In genomic region chr15:65182538-65182937, GRCh38 we compare ENCODE assay signal across 9 cellular contexts. TPM values are rescaled to one million over a fixed set of nuclear protein-coding genes. Genes with fewer than 3 reads are reported as not detected.
DNase-seq lines count a peak whose midpoint lies in the region; ATAC-seq and TF ChIP-seq lines count a peak whose summit lies in the region.
"Had no signal": no experiment of that assay in that cellular context is flagged by ENCODE, and none has a peak within 500 bp of the region (broad histone marks: within the 10 kb centered on the region; RNA-seq: fewer than 3 reads in every experiment).

No MANE protein-coding gene starts in this region.

- H3T11ph ChIP-seq in H9 (ENCODE audit: low read length): no peak overlapping the region

- no peak overlapping the region for H3K4me2 ChIP-seq in H9 (ENCODE audit: insufficient read depth, insufficient read length, low read length)

- H2BK120ac ChIP-seq in H9 (ENCODE audit: low read depth, low read length, poor library complexity, severe bottlenecking): no peak overlapping the region

- H2BK5ac ChIP-seq in H9 (ENCODE audit: insufficient read length, low read length): no peak overlapping the region

- CTCF ChIA-PET in CD4-positive, alpha-beta memory T cell (lab: Charles Lee; ENCODE audit: partially characterized antibody): no interaction called here

- H3K9me3 Mint-ChIP-seq in CD4-positive, alpha-beta memory T cell: no peaks in the 10 kb centered on the region
- H3K9me3 Mint-ChIP-seq in H9: no peaks in the 10 kb centered on the region
- no peaks in the 10 kb centered on the region for H3K9me3 Mint-ChIP-seq in activated naive CD8-positive, alpha-beta T cell treated with anti-CD3 and anti-CD28 coated beads for 36 hours
- no peaks in the 10 kb centered on the region for H3K9me3 Mint-ChIP-seq in natural killer cell treated with Interleukin-12 subunit alpha and Interleukin-12 subunit beta and Interleukin-15 and Interleukin-18, amount 100 ng/mL, for 72 hours

- H3K27ac ChIP-seq in CD4-positive, alpha-beta memory T cell (ENCODE audit: low read depth, low read length): no peak overlapping the region
- no peak overlapping the region for H3K27ac ChIP-seq in H9 (ENCODE audit: insufficient read length, low read depth, low read length)

- no peak overlapping the region for H3K4me3 ChIP-seq in CD4-positive, alpha-beta memory T cell (ENCODE audit: low read length in 2 of 2)

- H3K36me3 ChIP-seq in CD4-positive, alpha-beta memory T cell (ENCODE audit: insufficient read depth, low read length): peaks cover 19% of the 10 kb centered on the region

- H2AK5ac ChIP-seq in H9 (ENCODE audit: insufficient read length, low read length): no peak overlapping the region

- H4K8ac ChIP-seq in H9 (replicated peaks; ENCODE audit: insufficient read length, low read depth, low read length): no peak overlapping the region

- DNase-seq in CD4-positive, alpha-beta memory T cell: no peak
- no peak for DNase-seq in H9
- DNase-seq in activated naive CD8-positive, alpha-beta T cell treated with anti-CD3 and anti-CD28 coated beads for 36 hours: no peak
- no peak for DNase-seq in natural killer cell treated with Interleukin-12 subunit alpha and Interleukin-12 subunit beta and Interleukin-15 and Interleukin-18, amount 100 ng/mL, for 72 hours (ENCODE audit: low spot score)
- DNase-seq in HCEC 1CT: no peak
- no peak for DNase-seq in germinal center (ENCODE audit: low spot score)
- DNase-seq in stimulated activated CD4-positive, alpha-beta T cell treated with anti-CD3 and anti-CD28 coated beads, Interleukin-1b, Interleukin-23, amount 100 ng/mL, for 48 hours: no peak
- DNase-seq: NCI-H1092 treated with DMSO at 0.1 percent for 48 hours had no signal

- H4K91ac ChIP-seq in H9 (ENCODE audit: insufficient read length, low read depth, low read length): no peak overlapping the region

- POLR2A ChIA-PET in CD4-positive, alpha-beta memory T cell (lab: Charles Lee; ENCODE audit: partially characterized antibody): interaction anchor here (1.1 to 1.2 kb wide), 3 partner anchors 105 to 122 kb away, joined by 4 read pairs; partner anchors contain the start of genes PARP16 and RNU5B-1

- no peak overlapping the region for H2BK15ac ChIP-seq in H9 (ENCODE audit: low read depth, low read length)

- H3K27me3 Mint-ChIP-seq in CD4-positive, alpha-beta memory T cell: no peaks in the 10 kb centered on the region
- no peaks in the 10 kb centered on the region for H3K27me3 Mint-ChIP-seq in H9 (ENCODE audit: low read depth)
- no peaks in the 10 kb centered on the region for H3K27me3 Mint-ChIP-seq in activated naive CD8-positive, alpha-beta T cell treated with anti-CD3 and anti-CD28 coated beads for 36 hours
- H3K27me3 Mint-ChIP-seq in natural killer cell treated with Interleukin-12 subunit alpha and Interleukin-12 subunit beta and Interleukin-15 and Interleukin-18, amount 100 ng/mL, for 72 hours: no peaks in the 10 kb centered on the region

- H3K4me1 Mint-ChIP-seq in CD4-positive, alpha-beta memory T cell: peaks cover 14 to 47% (median 24%) of the 10 kb centered on the region in 4 donors
- peaks cover 11 to 17% of the 10 kb centered on the region in 2 experiments for H3K4me1 Mint-ChIP-seq in H9
- peaks cover 31% of the 10 kb centered on the region for H3K4me1 Mint-ChIP-seq in activated naive CD8-positive, alpha-beta T cell treated with anti-CD3 and anti-CD28 coated beads for 36 hours
- H3K4me1 Mint-ChIP-seq in natural killer cell treated with Interleukin-12 subunit alpha and Interleukin-12 subunit beta and Interleukin-15 and Interleukin-18, amount 100 ng/mL, for 72 hours (ENCODE audit: low read depth in 2 of 2): peaks cover 15 to 20% of the 10 kb centered on the region in 2 donors

- peaks cover 6% of the 10 kb centered on the region; the same call in 1 of the 2 replicates for H3K79me2 ChIP-seq in H9 (ENCODE audit: insufficient read depth, low read length)

- H3K27me3 ChIP-seq in CD4-positive, alpha-beta memory T cell (ENCODE audit: insufficient read depth, low read length): no peaks in the 10 kb centered on the region
- H3K27me3 ChIP-seq in H9 (ENCODE audit: insufficient read depth, low read length): no peaks in the 10 kb centered on the region

- H3K18ac ChIP-seq in H9 (ENCODE audit: insufficient read length, low read depth, low read length): no peak overlapping the region

- ATAC-seq in natural killer cell treated with Interleukin-12 subunit alpha and Interleukin-12 subunit beta and Interleukin-15 and Interleukin-18, amount 100 ng/mL, for 72 hours: no peak
- no peak for ATAC-seq in GM18861 (IDR thresholded peaks at IDR 0.05; ENCODE audit: unreplicated experiment)

- peaks cover 5% of the 10 kb centered on the region for H3K23me2 ChIP-seq in H9 (ENCODE audit: insufficient read length, low read depth, low read length, poor library complexity, severe bottlenecking)

- H4K20me1 ChIP-seq in H9 (ENCODE audit: control insufficient read depth, insufficient read depth, insufficient read length): no peaks in the 10 kb centered on the region

- no peak for TF ChIP-seq CTCF in H9 (conservative IDR thresholded peaks at IDR 0.05)

- no peak overlapping the region for H3K4ac ChIP-seq in H9 (ENCODE audit: low read depth, low read length)

- peak overlapping the region in 1 of 7 donors; percentile 40 for H3K27ac Mint-ChIP-seq in CD4-positive, alpha-beta memory T cell
- no peak overlapping the region for H3K27ac Mint-ChIP-seq in H9
- H3K27ac Mint-ChIP-seq in activated naive CD8-positive, alpha-beta T cell treated with anti-CD3 and anti-CD28 coated beads for 36 hours: no peak overlapping the region
- H3K27ac Mint-ChIP-seq in natural killer cell treated with Interleukin-12 subunit alpha and Interleukin-12 subunit beta and Interleukin-15 and Interleukin-18, amount 100 ng/mL, for 72 hours: peak overlapping the region; percentile 87 to 94

- no peak overlapping the region for H3K9ac ChIP-seq in H9 (ENCODE audit: extremely low read depth, insufficient read length, low read length)

- WGBS in H9 (ENCODE audit: extremely low coverage, insufficient read length, low lambda C conversion rate): no CpG with 5 or more reads among the region's 4 CpGs

- intact Hi-C loops in CD4-positive, alpha-beta memory T cell (cut with micrococcal nuclease): no loop called here

- no peak overlapping the region for H2BK20ac ChIP-seq in H9 (ENCODE audit: low read depth, low read length, poor library complexity, severe bottlenecking)

- no peak overlapping the region for H4K5ac ChIP-seq in H9 (ENCODE audit: insufficient read length, low read depth, low read length)

- no peak overlapping the region for H3K23ac ChIP-seq in H9 (ENCODE audit: insufficient read length, low read depth, low read length)

- H3K9me3 ChIP-seq in CD4-positive, alpha-beta memory T cell (ENCODE audit: control insufficient read depth in 1 of 2, low read length in 2 of 2): no peaks in the 10 kb centered on the region
- H3K9me3 ChIP-seq in H9 (ENCODE audit: control insufficient read depth, low read depth, low read length): no peaks in the 10 kb centered on the region

- peaks cover 3% of the 10 kb centered on the region for H3K79me1 ChIP-seq in H9 (ENCODE audit: insufficient read depth, low read depth, low read length, poor library complexity, severe bottlenecking)

- peaks cover 37% of the 10 kb centered on the region for H3K4me1 ChIP-seq in CD4-positive, alpha-beta memory T cell (ENCODE audit: insufficient read depth, low read length)
- H3K4me1 ChIP-seq in H9 (ENCODE audit: insufficient read depth, low read length): no peaks in the 10 kb centered on the region

- no peak overlapping the region for H3K56ac ChIP-seq in H9 (ENCODE audit: insufficient read length, low read depth, low read length)

- H3K36me3 Mint-ChIP-seq in CD4-positive, alpha-beta memory T cell: peaks cover 4 to 28% of the 10 kb centered on the region in 2 donors
- peaks cover 6 to 27% (median 21%) of the 10 kb centered on the region in 3 experiments for H3K36me3 Mint-ChIP-seq in H9 (ENCODE audit: insufficient read depth in 1 of 3, low read depth in 3 of 3)
- peaks cover 22% of the 10 kb centered on the region for H3K36me3 Mint-ChIP-seq in activated naive CD8-positive, alpha-beta T cell treated with anti-CD3 and anti-CD28 coated beads for 36 hours
- H3K36me3 Mint-ChIP-seq in natural killer cell treated with Interleukin-12 subunit alpha and Interleukin-12 subunit beta and Interleukin-15 and Interleukin-18, amount 100 ng/mL, for 72 hours: no peaks in the 10 kb centered on the region

- H2AFZ ChIP-seq in H9 (ENCODE audit: low read length): no peak overlapping the region

- H3K14ac ChIP-seq in H9 (ENCODE audit: insufficient read depth, low read length): no peak overlapping the region

- H3K4me3 Mint-ChIP-seq in CD4-positive, alpha-beta memory T cell: peak overlapping the region; percentile 45 to 98 (median 96)
- peak overlapping the region; percentile 62 to 92; a peak in 3 of 5 replicates for H3K4me3 Mint-ChIP-seq in H9
- H3K4me3 Mint-ChIP-seq in activated naive CD8-positive, alpha-beta T cell treated with anti-CD3 and anti-CD28 coated beads for 36 hours: peak overlapping the region; percentile 97
- H3K4me3 Mint-ChIP-seq in natural killer cell treated with Interleukin-12 subunit alpha and Interleukin-12 subunit beta and Interleukin-15 and Interleukin-18, amount 100 ng/mL, for 72 hours: peak overlapping the region; percentile 95

- H2BK12ac ChIP-seq in H9 (ENCODE audit: insufficient read length, low read depth, low read length): no peak overlapping the region

RNA-seq across cellular contexts. Expression of gene CLPX, which starts 2.6 kb away (rescaled TPM):
- total RNA-seq in CD4-positive, alpha-beta memory T cell: 10 to 100 TPM; 52.0 to 52.4 TPM
- 10 to 100 TPM; 28.1 to 29.2 TPM for polyA plus RNA-seq in CD4-positive, alpha-beta memory T cell
- 53.8 and 55.8 TPM in 2 replicates for total RNA-seq in H9 (2021)
- 10 to 100 TPM; 70.6 to 74.9 TPM for total RNA-seq in activated naive CD8-positive, alpha-beta T cell treated with anti-CD3 and anti-CD28 coated beads for 36 hours
- 10 to 100 TPM; 39.0 to 63.5 TPM for total RNA-seq in natural killer cell treated with Interleukin-12 subunit alpha and Interleukin-12 subunit beta and Interleukin-15 and Interleukin-18, amount 100 ng/mL, for 72 hours

RNA-seq across cellular contexts. Expression of gene CILP, which starts 28.7 kb away (rescaled TPM):
- under 1 TPM; 0.42 to 0.44 TPM for total RNA-seq in CD4-positive, alpha-beta memory T cell
- polyA plus RNA-seq in CD4-positive, alpha-beta memory T cell: not detected
- total RNA-seq in H9 (2021): 0.04 TPM in 1 of 2 replicates, not detected in the other
- total RNA-seq in activated naive CD8-positive, alpha-beta T cell treated with anti-CD3 and anti-CD28 coated beads for 36 hours: not detected
- total RNA-seq in natural killer cell treated with Interleukin-12 subunit alpha and Interleukin-12 subunit beta and Interleukin-15 and Interleukin-18, amount 100 ng/mL, for 72 hours: under 1 TPM; 0.08 to 0.12 TPM

RNA-seq across cellular contexts. Expression of gene PDCD7, which starts 48.9 kb away (rescaled TPM):
- total RNA-seq in CD4-positive, alpha-beta memory T cell: 10 to 100 TPM; 30.5 to 40.5 TPM
- polyA plus RNA-seq in CD4-positive, alpha-beta memory T cell: 10 to 100 TPM in 1 of 2 donors, 1 to 10 TPM in 1; 8.8 to 15.1 TPM
- total RNA-seq in H9 (2021): 35.2 and 38.1 TPM in 2 replicates
- 10 to 100 TPM; 33.1 to 34.3 TPM for total RNA-seq in activated naive CD8-positive, alpha-beta T cell treated with anti-CD3 and anti-CD28 coated beads for 36 hours
- 10 to 100 TPM; 30.3 to 41.2 TPM for total RNA-seq in natural killer cell treated with Interleukin-12 subunit alpha and Interleukin-12 subunit beta and Interleukin-15 and Interleukin-18, amount 100 ng/mL, for 72 hours

Comparison
In these comparisons a context has a peak if more than half of its experiments do, and no peak if none do; other contexts are left out.
1. H3K27ac Mint-ChIP-seq: peak in natural killer cell treated with Interleukin-12 subunit alpha and Interleukin-12 subunit beta and Interleukin-15 and Interleukin-18, amount 100 ng/mL, for 72 hours (2 of 2); none in H9 (0 of 3) and activated naive CD8-positive, alpha-beta T cell treated with anti-CD3 and anti-CD28 coated beads for 36 hours (single experiment).
2. Peak in every context shown above with its lines, with median percentiles within 50 percentile points of each other: H3K4me3 Mint-ChIP-seq.